26 cellular contexts compared by ENCODE assay signal in the genomic region with DNA sequence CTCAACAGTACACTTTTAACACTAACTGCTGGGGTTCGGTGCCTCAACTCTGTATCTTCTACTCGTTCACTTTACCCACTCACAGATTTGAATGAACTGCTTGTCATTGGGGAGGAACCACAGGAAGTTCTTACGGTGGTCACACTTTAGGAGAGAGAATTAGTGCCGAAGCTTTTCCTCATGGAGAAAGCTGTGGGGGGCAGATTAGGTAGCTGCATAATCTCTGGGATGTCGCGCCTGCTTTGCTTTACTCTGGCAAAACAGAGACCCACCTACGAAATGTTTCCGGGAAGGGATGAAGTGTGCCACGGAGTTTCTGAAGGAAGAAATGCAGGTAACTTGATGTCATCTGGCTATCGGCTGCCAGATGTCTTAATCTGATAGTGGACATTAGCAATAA.
"Had no signal": no experiment of that assay in that cellular context is flagged by ENCODE, and none has a peak within 500 bp of the region (broad histone marks: within the 10 kb centered on the region; RNA-seq: fewer than 3 reads in every experiment).

No MANE protein-coding gene starts in this region.

- H3K27ac ChIP-seq: ascending aorta, brain microvascular endothelial cell, epithelial cell of prostate, esophagus squamous epithelium, gastroesophageal sphincter had no signal

- H3K27me3 ChIP-seq: ascending aorta, brain microvascular endothelial cell, esophagus squamous epithelium had no signal

- H3K4me3 ChIP-seq: ascending aorta, esophagus squamous epithelium, gastroesophageal sphincter had no signal

- H3K36me3 ChIP-seq: ascending aorta, brain microvascular endothelial cell, esophagus squamous epithelium, gastroesophageal sphincter had no signal

- DNase-seq: activated CD4-positive, alpha-beta memory T cell treated with anti-CD3 and anti-CD28 coated beads, Interleukin-2, amount 10 ng/mL, durations not matched to agents 7 days and 5 days; activated CD4-positive, alpha-beta T cell treated with anti-CD3 and anti-CD28 coated beads for 1 hour; activated CD4-positive, alpha-beta T cell treated with anti-CD3 and anti-CD28 coated beads for 4 hours; activated CD4-positive, alpha-beta T cell treated with anti-CD3 and anti-CD28 coated beads, Interleukin-2, amount 10 ng/mL, durations not matched to agents 7 days and 5 days; activated CD4-positive, alpha-beta T cell treated with anti-CD3 and anti-CD28 coated beads, Interleukin-2, amount 50 U/mL, for 4 hours; activated CD8-positive, alpha-beta memory T cell treated with anti-CD3 and anti-CD28 coated beads, Interleukin-2, amount 50 U/mL, for 48 hours; activated gamma-delta T cell; activated naive CD4-positive, alpha-beta T cell; activated naive CD4-positive, alpha-beta T cell treated with anti-CD3 and anti-CD28 coated beads, Interleukin-2, amount 10 ng/mL, durations not matched to agents 7 days and 5 days; activated naive CD8-positive, alpha-beta T cell treated with anti-CD3 and anti-CD28 coated beads, Interleukin-2, amount 10 ng/mL, durations not matched to agents 7 days and 5 days; activated T-cell treated with anti-CD3 and anti-CD28 coated beads for 4 hours; activated T-cell treated with anti-CD3 and anti-CD28 coated beads, Interleukin-2, amount 50 U/mL, for 24 hours; activated T-cell treated with anti-CD3 and anti-CD28 coated beads, Interleukin-2, amount 50 U/mL, for 72 hours; brain microvascular endothelial cell; caudate nucleus; cortex of kidney; dermis blood vessel endothelial cell; effector CD4-positive, alpha-beta T cell; effector memory CD8-positive, alpha-beta T cell; esophagus squamous epithelium; foreskin melanocyte; T-helper 2 cell had no signal

- ATAC-seq: activated naive CD4-positive, alpha-beta T cell treated with anti-CD3 and anti-CD28 coated beads, Interleukin-2, amount 50 U/mL, for 72 hours; activated T-cell treated with anti-CD3 and anti-CD28 coated beads, Interleukin-2, amount 50 U/mL, for 72 hours; effector memory CD8-positive, alpha-beta T cell; gastroesophageal sphincter had no signal

- H3K4me1 ChIP-seq: ascending aorta, esophagus squamous epithelium, gastroesophageal sphincter had no signal

- H3K9me3 ChIP-seq: ascending aorta, esophagus squamous epithelium, gastroesophageal sphincter had no signal
